9 cellular contexts compared by ENCODE assay signal in the genomic region with DNA sequence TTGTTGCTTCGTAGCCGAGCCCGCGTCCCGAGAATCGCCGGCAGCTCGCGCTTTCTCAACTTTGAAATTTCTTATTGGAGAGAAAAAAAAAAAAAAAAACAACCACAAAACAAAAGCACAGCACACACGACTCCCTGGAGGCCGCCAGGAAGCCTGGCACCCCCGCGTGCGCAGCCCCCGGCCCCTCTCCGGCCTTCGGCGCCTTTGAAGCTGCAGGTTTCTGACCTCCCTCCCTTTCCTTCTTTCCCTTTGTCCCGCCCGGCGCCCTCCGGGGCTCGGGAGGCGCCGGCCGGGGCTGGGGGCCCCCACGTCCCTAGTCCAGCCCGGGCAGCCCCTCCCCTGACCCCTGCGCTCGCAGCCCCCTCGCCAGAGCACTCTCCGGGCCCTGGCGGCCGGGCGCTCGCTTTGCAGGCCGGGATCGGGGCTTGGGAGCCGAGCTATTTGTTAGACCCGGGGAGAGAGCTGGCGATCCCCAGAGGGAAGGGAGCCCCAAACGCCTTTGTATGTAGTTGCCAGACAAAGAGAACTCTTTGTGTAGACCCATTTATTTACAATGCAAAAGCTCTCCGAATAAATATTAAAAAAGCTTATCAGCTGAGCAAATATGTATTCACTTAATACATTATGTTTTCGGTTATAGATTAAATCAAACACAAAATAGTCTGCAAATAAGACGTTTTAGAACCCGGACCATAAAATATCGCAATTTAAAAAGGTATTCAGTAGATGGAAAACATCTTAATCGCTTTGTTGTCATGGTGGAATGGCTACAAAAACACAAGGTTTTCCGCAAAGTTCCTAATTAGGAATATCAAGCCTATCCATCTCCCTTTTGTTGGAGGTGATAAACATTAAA. TPM values are rescaled to one million over a fixed set of nuclear protein-coding genes. Genes with fewer than 3 reads are reported as not detected.
DNase-seq lines count a peak whose midpoint lies in the region; ATAC-seq lines count a peak whose summit lies in the region.
"Had no signal": no experiment of that assay in that cellular context is flagged by ENCODE, and none has a peak within 500 bp of the region (broad histone marks: within the 10 kb centered on the region; RNA-seq: fewer than 3 reads in every experiment).

No MANE protein-coding gene starts in this region.

- H3K27ac Mint-ChIP-seq in activated naive CD8-positive, alpha-beta T cell treated with anti-CD3 and anti-CD28 coated beads, Interleukin-2, amount 50 U/mL, for 24 hours = peak overlapping the region; percentile 64

- no peaks in the 10 kb centered on the region for H3K36me3 Mint-ChIP-seq in activated naive CD8-positive, alpha-beta T cell treated with anti-CD3 and anti-CD28 coated beads, Interleukin-2, amount 50 U/mL, for 24 hours (ENCODE audit: low read depth)

- H3K27me3 ChIP-seq in skeletal muscle satellite cell (ENCODE audit: control insufficient read depth, insufficient read depth, low read length) = no peaks in the 10 kb centered on the region

- DNase-seq in NCI-H2029 (lab: John Stamatoyannopoulos, UW) = peak; percentile 35
- DNase-seq in NCI-H2029 treated with DMSO at 0.1 percent for 48 hours (lab: John Stamatoyannopoulos, UW) = no peak
- DNase-seq in NCI-H1048 (lab: John Stamatoyannopoulos, UW) = peak; percentile 47
- no peak for DNase-seq in activated naive CD8-positive, alpha-beta T cell treated with anti-CD3 and anti-CD28 coated beads, Interleukin-2, amount 50 U/mL, for 24 hours
- DNase-seq in hippocampal formation (lab: John Stamatoyannopoulos, UW) = peak; percentile 52 to 54
- DNase-seq in 8988T = no peak

- peaks cover 60% of the 10 kb centered on the region for H3K27me3 Mint-ChIP-seq in activated naive CD8-positive, alpha-beta T cell treated with anti-CD3 and anti-CD28 coated beads, Interleukin-2, amount 50 U/mL, for 24 hours

- peak overlapping the region; percentile 93 for H3K9ac ChIP-seq in skeletal muscle satellite cell (ENCODE audit: low read depth, low read length)

- no peaks in the 10 kb centered on the region for H3K9me3 ChIP-seq in skeletal muscle satellite cell (replicated peaks; ENCODE audit: low read length)

- H3K4me1 ChIP-seq in skeletal muscle satellite cell (ENCODE audit: control insufficient read depth, insufficient read depth, low read length) = peaks cover 47% of the 10 kb centered on the region

- H3K9me3 Mint-ChIP-seq in activated naive CD8-positive, alpha-beta T cell treated with anti-CD3 and anti-CD28 coated beads, Interleukin-2, amount 50 U/mL, for 24 hours = no peaks in the 10 kb centered on the region
- H3K9me3 Mint-ChIP-seq: activated naive CD4-positive, alpha-beta T cell treated with anti-CD3 and anti-CD28 coated beads, Interleukin-2, amount 50 U/mL, for 72 hours had no signal

- peak overlapping the region; percentile 95 for H3K4me2 ChIP-seq in skeletal muscle satellite cell (ENCODE audit: low read length)

- peaks cover 38% of the 10 kb centered on the region for H3K4me1 Mint-ChIP-seq in activated naive CD8-positive, alpha-beta T cell treated with anti-CD3 and anti-CD28 coated beads, Interleukin-2, amount 50 U/mL, for 24 hours

- peak overlapping the region; percentile 80 for H3K4me3 ChIP-seq in skeletal muscle satellite cell (ENCODE audit: low read length)

- H3K4me3 Mint-ChIP-seq in activated naive CD8-positive, alpha-beta T cell treated with anti-CD3 and anti-CD28 coated beads, Interleukin-2, amount 50 U/mL, for 24 hours = no peak overlapping the region

- no peaks in the 10 kb centered on the region for H3K36me3 ChIP-seq in skeletal muscle satellite cell (ENCODE audit: insufficient read depth, low read length)

- no peak for ATAC-seq in activated naive CD8-positive, alpha-beta T cell treated with anti-CD3 and anti-CD28 coated beads, Interleukin-2, amount 50 U/mL, for 24 hours
- ATAC-seq in HG02970 (IDR thresholded peaks at IDR 0.05; ENCODE audit: low FRiP score, unreplicated experiment) = no peak

RNA-seq across cellular contexts. Expression of gene BAHCC1, which starts 2.3 kb away (rescaled TPM):
- total RNA-seq in skeletal muscle satellite cell (2012; rRNA removed) = 7.9 and 8.3 TPM in 2 replicates

Comparison
In these comparisons a context has a peak if more than half of its experiments do, and no peak if none do; other contexts are left out.
1. DNase-seq: peak in NCI-H2029 (single experiment), NCI-H1048 (single experiment) and hippocampal formation (2 of 2); none in NCI-H2029 treated with DMSO at 0.1 percent for 48 hours (single experiment), activated naive CD8-positive, alpha-beta T cell treated with anti-CD3 and anti-CD28 coated beads, Interleukin-2, amount 50 U/mL, for 24 hours (single experiment) and 8988T (single experiment).